In genomic region chr6:110446405-110446804, GRCh38 we compare ENCODE assay signal across 21 cellular contexts. TPM values are rescaled to one million over a fixed set of nuclear protein-coding genes. Genes with fewer than 3 reads are reported as not detected.
"Had no signal": no experiment of that assay in that cellular context is flagged by ENCODE, and none has a peak within 500 bp of the region (broad histone marks: within the 10 kb centered on the region; RNA-seq: fewer than 3 reads in every experiment).

No MANE protein-coding gene starts in this region.

- ATAC-seq: natural killer cell; sciatic nerve; stimulated activated naive B cell treated with anti-CD40 and anti-IgM and Interleukin-4, amounts not matched to agents 10 μg/mL and 1 μg/mL and 100 μg/mL, for 72 hours had no signal

- H3K4me1 Mint-ChIP-seq: activated naive CD4-positive, alpha-beta T cell treated with anti-CD3 and anti-CD28 coated beads, Interleukin-2, amount 10 ng/mL, durations not matched to agents 7 days and 5 days; immature natural killer cell; natural killer cell; stimulated activated naive B cell treated with anti-CD40 and anti-IgM and Interleukin-4, amounts not matched to agents 10 μg/mL and 1 μg/mL and 100 μg/mL, for 72 hours had no signal

- H3K4me3 Mint-ChIP-seq: activated naive CD4-positive, alpha-beta T cell treated with anti-CD3 and anti-CD28 coated beads, Interleukin-2, amount 10 ng/mL, durations not matched to agents 7 days and 5 days; immature natural killer cell; natural killer cell; stimulated activated naive B cell treated with anti-CD40 and anti-IgM and Interleukin-4, amounts not matched to agents 10 μg/mL and 1 μg/mL and 100 μg/mL, for 72 hours had no signal

- H3K27me3 ChIP-seq: spleen, tibial nerve, vagina had no signal

- H3K27me3 Mint-ChIP-seq: stimulated activated naive B cell treated with anti-CD40 and anti-IgM and Interleukin-4, amounts not matched to agents 10 μg/mL and 1 μg/mL and 100 μg/mL, for 72 hours had no signal

- H3K4me3 ChIP-seq: prostate gland, spleen, tibial nerve, vagina had no signal

- H3K36me3 Mint-ChIP-seq: activated naive CD4-positive, alpha-beta T cell treated with anti-CD3 and anti-CD28 coated beads, Interleukin-2, amount 10 ng/mL, durations not matched to agents 7 days and 5 days; immature natural killer cell; natural killer cell; stimulated activated naive B cell treated with anti-CD40 and anti-IgM and Interleukin-4, amounts not matched to agents 10 μg/mL and 1 μg/mL and 100 μg/mL, for 72 hours had no signal

- H3K9me3 ChIP-seq: prostate gland, spleen, tibial nerve, vagina had no signal

- H3K27ac ChIP-seq: prostate gland, spleen, tibial nerve, vagina had no signal

- H3K4me1 ChIP-seq: prostate gland, tibial nerve, vagina had no signal

- DNase-seq: activated CD4-positive, alpha-beta T cell treated with anti-CD3 and anti-CD28 coated beads, Interleukin-2, amount 50 U/mL, for 1 hour; activated CD4-positive, CD25-positive, alpha-beta regulatory T cell; activated naive CD4-positive, alpha-beta T cell treated with anti-CD3 and anti-CD28 coated beads, Interleukin-2, amount 10 ng/mL, durations not matched to agents 7 days and 5 days; activated T-cell treated with anti-CD3 and anti-CD28 coated beads for 4 hours; central memory CD4-positive, alpha-beta T cell; cortex of kidney; effector CD8-positive, alpha-beta T cell; immature natural killer cell; natural killer cell; nucleus accumbens; spleen; stimulated activated CD4-positive, alpha-beta T cell treated with anti-CD3 and anti-CD28 coated beads, Interleukin-1b, Interleukin-23, amount 100 ng/mL, for 48 hours; stimulated activated naive B cell treated with anti-CD40 and anti-IgM and Interleukin-4, amounts not matched to agents 10 μg/mL and 1 μg/mL and 100 μg/mL, for 72 hours had no signal

- H3K9me3 Mint-ChIP-seq: activated naive CD4-positive, alpha-beta T cell treated with anti-CD3 and anti-CD28 coated beads, Interleukin-2, amount 10 ng/mL, durations not matched to agents 7 days and 5 days; activated T-helper 2 cell treated with anti-CD3 and anti-CD28 coated beads, Interferon-gamma antibody, Interleukin-2, Interleukin-4, amounts not matched to agents 10 μg/mL and 5 μg/mL and 100 μg/mL, durations not matched to agents 14 hours and 24 hours and 36 hours; immature natural killer cell; natural killer cell; stimulated activated naive B cell treated with anti-CD40 and anti-IgM and Interleukin-4, amounts not matched to agents 10 μg/mL and 1 μg/mL and 100 μg/mL, for 72 hours had no signal

- H3K36me3 ChIP-seq: prostate gland, spleen, tibial nerve, vagina had no signal

- H3K27ac Mint-ChIP-seq: activated naive CD4-positive, alpha-beta T cell treated with anti-CD3 and anti-CD28 coated beads, Interleukin-2, amount 10 ng/mL, durations not matched to agents 7 days and 5 days; activated T-helper 2 cell treated with anti-CD3 and anti-CD28 coated beads, Interferon-gamma antibody, Interleukin-2, Interleukin-4, amounts not matched to agents 10 μg/mL and 5 μg/mL and 100 μg/mL, durations not matched to agents 14 hours and 24 hours and 36 hours; immature natural killer cell; natural killer cell; stimulated activated naive B cell treated with anti-CD40 and anti-IgM and Interleukin-4, amounts not matched to agents 10 μg/mL and 1 μg/mL and 100 μg/mL, for 72 hours had no signal

RNA-seq across cellular contexts. Expression of gene SLC22A16, which starts 30.0 kb away (rescaled TPM):
- total RNA-seq: activated CD8-positive, alpha-beta memory T cell treated with anti-CD3 and anti-CD28 coated beads for 36 hours; activated T-helper 2 cell treated with anti-CD3 and anti-CD28 coated beads, Interferon-gamma antibody, Interleukin-2, Interleukin-4, amounts not matched to agents 10 μg/mL and 5 μg/mL and 100 μg/mL, durations not matched to agents 14 hours and 24 hours and 36 hours; lung microvascular endothelial cell; mucosa of gallbladder; natural killer cell; tibial nerve; vagina had no signal

RNA-seq across cellular contexts. Expression of gene DDO, which starts 31.0 kb away (rescaled TPM):
- total RNA-seq: activated CD8-positive, alpha-beta memory T cell treated with anti-CD3 and anti-CD28 coated beads for 36 hours; activated T-helper 2 cell treated with anti-CD3 and anti-CD28 coated beads, Interferon-gamma antibody, Interleukin-2, Interleukin-4, amounts not matched to agents 10 μg/mL and 5 μg/mL and 100 μg/mL, durations not matched to agents 14 hours and 24 hours and 36 hours; vagina had no signal
